14 cellular contexts compared by ENCODE assay signal in genomic region chr5:125148706-125149105, GRCh38.
DNase-seq lines count a peak whose midpoint lies in the region; ATAC-seq and TF ChIP-seq lines count a peak whose summit lies in the region.
"Had no signal": no experiment of that assay in that cellular context is flagged by ENCODE, and none has a peak within 500 bp of the region (broad histone marks: within the 10 kb centered on the region; RNA-seq: fewer than 3 reads in every experiment).

No MANE protein-coding gene starts in this region.

- no peaks in the 10 kb centered on the region for H3K4me1 ChIP-seq in IMR-90 (ENCODE audit: control insufficient read depth, insufficient read depth, low read length)
- H3K4me1 ChIP-seq in adipocyte (ENCODE audit: control insufficient read depth, insufficient read depth, low read length), result peaks cover 35% of the 10 kb centered on the region
- H3K4me1 ChIP-seq in transverse colon, result no peaks in the 10 kb centered on the region
- no peaks in the 10 kb centered on the region; the same call in 1 of the 2 replicates for H3K4me1 ChIP-seq in BE2C
- no peaks in the 10 kb centered on the region for H3K4me1 ChIP-seq in Caco-2

- no peak overlapping the region for H3K14ac ChIP-seq in IMR-90 (replicated peaks; ENCODE audit: low read depth, low read length)

- H3K36me3 ChIP-seq in IMR-90 (ENCODE audit: control insufficient read depth, insufficient read depth, low read length) (no peaks in the 10 kb centered on the region), adipocyte (ENCODE audit: control insufficient read depth, insufficient read depth, low read length, severe bottlenecking) (no peaks in the 10 kb centered on the region), transverse colon (no peaks in the 10 kb centered on the region), BE2C (no peaks in the 10 kb centered on the region), Caco-2 (ENCODE audit: control insufficient read depth, insufficient read depth, low read length) (no peaks in the 10 kb centered on the region)
- H3K36me3 ChIP-seq: HAP-1 had no signal

- H3K9ac ChIP-seq in IMR-90 (ENCODE audit: low read depth, low read length) (no peak overlapping the region), adipocyte (ENCODE audit: low read length) (no peak overlapping the region)

- no peaks in the 10 kb centered on the region for H3K79me1 ChIP-seq in IMR-90 (ENCODE audit: low read depth in 1 of 2, low read length in 2 of 2)

- no peak overlapping the region for H2BK5ac ChIP-seq in IMR-90 (ENCODE audit: low read depth, low read length, poor library complexity, severe bottlenecking)

- H4K5ac ChIP-seq in IMR-90 (ENCODE audit: low read depth, low read length), result no peak overlapping the region

- H4K91ac ChIP-seq in IMR-90 (ENCODE audit: insufficient read depth, low read depth, low read length), result no peak overlapping the region

- intact Hi-C loops in IMR-90 (cut with micrococcal nuclease) (no loop called here), transverse colon (cut with DNase I; ENCODE audit: low total_unique reads) (no loop called here), Caco-2 (cut with micrococcal nuclease; ENCODE audit: unreplicated experiment) (no loop called here)

- POLR2A ChIA-PET in IMR-90 (lab: Charles Lee; ENCODE audit: unreplicated experiment), result no interaction called here
- POLR2A ChIA-PET in Caco-2 (lab: Charles Lee), result no interaction called here

- H3K4me1 Mint-ChIP-seq in nephron, result peaks cover 45% of the 10 kb centered on the region
- H3K4me1 Mint-ChIP-seq in Caco-2 (ENCODE audit: low read depth, unreplicated experiment), result no peaks in the 10 kb centered on the region

- TF ChIP-seq CTCF in IMR-90 (conservative IDR thresholded peaks at IDR 0.05; ENCODE audit: low read depth, low read length) (no peak), fibroblast of pulmonary artery (IDR thresholded peaks at IDR 0.05; ENCODE audit: low read length, missing control alignments) (no peak), nephron (IDR thresholded peaks at IDR 0.05; ENCODE audit: unreplicated experiment in 3 of 3) (no peak), transverse colon (IDR thresholded peaks at IDR 0.05) (no peak), BE2C (IDR thresholded peaks at IDR 0.05; ENCODE audit: low read depth, low read length) (no peak), Caco-2 (IDR thresholded peaks at IDR 0.05; ENCODE audit: insufficient read depth in 1 of 2, low read depth in 1 of 2, low read length in 1 of 2, severe bottlenecking in 1 of 2, unreplicated experiment in 1 of 2) (no peak)

- no peak for TF ChIP-seq RAD21 in IMR-90 (IDR thresholded peaks at IDR 0.05; ENCODE audit: low read length)

- H3K4ac ChIP-seq in IMR-90 (ENCODE audit: low read depth, low read length), result no peak overlapping the region

- H4K20me1 ChIP-seq in IMR-90 (ENCODE audit: insufficient read depth, low read length), result no peaks in the 10 kb centered on the region

- CTCF ChIA-PET in IMR-90 (lab: Yijun Ruan, JAX), result no interaction called here
- CTCF ChIA-PET in Caco-2 (lab: Charles Lee), result no interaction called here

- DNase-seq in IMR-90, result peak; percentile 28
- DNase-seq in adipocyte (ENCODE audit: low read depth), result peak; percentile 55
- DNase-seq in fibroblast of pulmonary artery (ENCODE audit: low read depth), result peak; percentile 70
- no peak for DNase-seq in transverse colon
- DNase-seq in BE2C, result no peak
- DNase-seq in Caco-2, result no peak
- DNase-seq: ACHN; CD8-positive, alpha-beta T cell; NCI-H1436 treated with DMSO at 0.1 percent for 48 hours; NCI-H526 treated with DMSO at 0.1 percent for 48 hours had no signal

- no peak overlapping the region for H3K18ac ChIP-seq in IMR-90 (ENCODE audit: low read depth, low read length)

- in situ Hi-C loops in IMR-90 (cut with MboI; ENCODE audit: low sequenced_read_pairs), result no loop called here
- in situ Hi-C loops in transverse colon (cut with MboI; ENCODE audit: low pct_ligation_motif_present in 1 of 4, low pct_unique_long_range_greater_than_20kb in 1 of 4, low sequenced_read_pairs in 3 of 4), result no loop called here

- H2AK5ac ChIP-seq in IMR-90 (ENCODE audit: low read depth, low read length), result no peak overlapping the region

- H3K9me3 Mint-ChIP-seq in nephron (no peaks in the 10 kb centered on the region), Caco-2 (ENCODE audit: unreplicated experiment) (no peaks in the 10 kb centered on the region)
- H3K9me3 Mint-ChIP-seq: CD8-positive, alpha-beta T cell had no signal

- no CpG with 5 or more reads among the region's 3 CpGs for WGBS in IMR-90 (ENCODE audit: extremely low coverage in 2 of 2, insufficient read length in 1 of 2), 2 experiments
- 54 to 75% methylated on average over 2 to 3 of the region's 3 CpGs for WGBS in transverse colon (ENCODE audit: low coverage in 1 of 2), 2 donors

- H3K27ac ChIP-seq in IMR-90 (ENCODE audit: insufficient read depth, low read length) (no peak overlapping the region), transverse colon (no peak overlapping the region)
- H3K27ac ChIP-seq: SK-N-MC had no signal

- H2AK9ac ChIP-seq in IMR-90 (replicated peaks; ENCODE audit: low read depth, low read length, poor library complexity), result no peak overlapping the region

- no TSS peak for BruUV-seq in IMR-90 (replicated peaks; lab: Mats Ljungman, UMichigan)
- BruUV-seq in Caco-2 (replicated peaks; lab: Mats Ljungman, UMichigan), result no TSS peak

- dilution Hi-C loops in IMR-90 (cut with HindIII; ENCODE audit: low sequenced_read_pairs, unreplicated experiment), result no loop called here

- no peak overlapping the region for H3K23ac ChIP-seq in IMR-90 (ENCODE audit: low read depth, low read length)

- no peak overlapping the region for H3K4me3 ChIP-seq in IMR-90 (ENCODE audit: insufficient read depth, low read depth, low read length)
- H3K4me3 ChIP-seq in adipocyte (ENCODE audit: low read length), result no peak overlapping the region
- no peak overlapping the region for H3K4me3 ChIP-seq in fibroblast of pulmonary artery (replicated peaks; ENCODE audit: low read depth, low read length)
- H3K4me3 ChIP-seq in transverse colon, result no peak overlapping the region
- no peak overlapping the region for H3K4me3 ChIP-seq in BE2C (ENCODE audit: low read depth, low read length)
- no peak overlapping the region for H3K4me3 ChIP-seq in Caco-2 (ENCODE audit: low read depth, low read length)
- H3K4me3 ChIP-seq: HAP-1, SK-N-MC had no signal

- no peaks in the 10 kb centered on the region for H3K9me3 ChIP-seq in IMR-90 (ENCODE audit: control insufficient read depth, insufficient read depth, low read length)
- H3K9me3 ChIP-seq in adipocyte (ENCODE audit: control insufficient read depth, low read length), result no peaks in the 10 kb centered on the region
- H3K9me3 ChIP-seq in transverse colon, result no peaks in the 10 kb centered on the region
- no peaks in the 10 kb centered on the region for H3K9me3 ChIP-seq in BE2C
- H3K9me3 ChIP-seq in Caco-2, result no peaks in the 10 kb centered on the region
- H3K9me3 ChIP-seq: HAP-1 had no signal

- no peak overlapping the region for H3K4me2 ChIP-seq in IMR-90 (ENCODE audit: low read depth, low read length)

- H3K36me3 Mint-ChIP-seq in nephron (ENCODE audit: low read depth) (no peaks in the 10 kb centered on the region), Caco-2 (ENCODE audit: insufficient read depth, unreplicated experiment) (no peaks in the 10 kb centered on the region)
- H3K36me3 Mint-ChIP-seq: CD8-positive, alpha-beta T cell had no signal

- no peak for TF ChIP-seq POLR2A in IMR-90 (IDR thresholded peaks at IDR 0.05; ENCODE audit: low read depth, low read length)
- TF ChIP-seq POLR2A in transverse colon (IDR thresholded peaks at IDR 0.05), result no peak

- no peak overlapping the region for H2BK15ac ChIP-seq in IMR-90 (ENCODE audit: low read depth, low read length)

- no peak overlapping the region for H3K56ac ChIP-seq in IMR-90 (ENCODE audit: extremely low read depth, insufficient read depth, low read length)

- no peak overlapping the region for H2BK120ac ChIP-seq in IMR-90 (ENCODE audit: low read depth, low read length)

- H3K4me3 Mint-ChIP-seq in nephron (no peak overlapping the region), Caco-2 (ENCODE audit: unreplicated experiment) (no peak overlapping the region)
- H3K4me3 Mint-ChIP-seq: CD8-positive, alpha-beta T cell had no signal

- no peak overlapping the region for H2BK20ac ChIP-seq in IMR-90 (ENCODE audit: low read depth, low read length)

- H3K27ac Mint-ChIP-seq in nephron (peak overlapping the region; percentile 70 to 82 (median 81)), Caco-2 (ENCODE audit: unreplicated experiment) (no peak overlapping the region)
- H3K27ac Mint-ChIP-seq: CD8-positive, alpha-beta T cell had no signal

- no peak for TF ChIP-seq EP300 in transverse colon (IDR thresholded peaks at IDR 0.05; ENCODE audit: low read depth)

- H3K27me3 ChIP-seq in IMR-90 (ENCODE audit: control insufficient read depth, insufficient read depth, low read length) (no peaks in the 10 kb centered on the region), adipocyte (replicated peaks; ENCODE audit: control insufficient read depth, insufficient read depth, low read length) (no peaks in the 10 kb centered on the region), transverse colon (no peaks in the 10 kb centered on the region), BE2C (no peaks in the 10 kb centered on the region), Caco-2 (replicated peaks; ENCODE audit: control insufficient read depth, insufficient read depth, low read length) (no peaks in the 10 kb centered on the region)

- H3K9me1 ChIP-seq in IMR-90 (ENCODE audit: insufficient read depth, low read length), result no peaks in the 10 kb centered on the region

- ATAC-seq in IMR-90 (ENCODE audit: low read depth), result no peak
- ATAC-seq in HG03460 (IDR thresholded peaks at IDR 0.05; ENCODE audit: unreplicated experiment), result no peak
- ATAC-seq: CD8-positive, alpha-beta T cell had no signal

- H3K27me3 Mint-ChIP-seq in nephron (ENCODE audit: low read depth), result no peaks in the 10 kb centered on the region
- H3K27me3 Mint-ChIP-seq in Caco-2 (ENCODE audit: insufficient read depth, unreplicated experiment), result no peaks in the 10 kb centered on the region

- no peak overlapping the region for H2AFZ ChIP-seq in IMR-90 (replicated peaks; ENCODE audit: low read length, poor library complexity)

- no peak overlapping the region for H4K8ac ChIP-seq in IMR-90 (ENCODE audit: low read depth in 2 of 2, low read length in 2 of 2)

TF ChIP-seq in IMR-90, 13 proteins besides CTCF, POLR2A, EP300 and RAD21 (continues in another document):
- TF ChIP-seq CEBPB (IDR thresholded peaks at IDR 0.05; ENCODE audit: low read depth, low read length) (no peak), NFE2L2 (IDR thresholded peaks at IDR 0.05; ENCODE audit: low read depth, low read length) (no peak), FOS (IDR thresholded peaks at IDR 0.05; ENCODE audit: low read depth, low read length) (no peak), USF2 (IDR thresholded peaks at IDR 0.05; ENCODE audit: low read depth, low read length) (no peak), SMC3 (IDR thresholded peaks at IDR 0.05; ENCODE audit: low read depth, low read length) (no peak)

Comparison
In these comparisons a context has a peak if more than half of its experiments do, and no peak if none do; other contexts are left out.
1. DNase-seq: peak in IMR-90 (single experiment), adipocyte (single experiment) and fibroblast of pulmonary artery (single experiment); none in transverse colon (single experiment), BE2C (single experiment) and Caco-2 (0 of 2).